2 cellular contexts compared by ENCODE assay signal in the genomic region with DNA sequence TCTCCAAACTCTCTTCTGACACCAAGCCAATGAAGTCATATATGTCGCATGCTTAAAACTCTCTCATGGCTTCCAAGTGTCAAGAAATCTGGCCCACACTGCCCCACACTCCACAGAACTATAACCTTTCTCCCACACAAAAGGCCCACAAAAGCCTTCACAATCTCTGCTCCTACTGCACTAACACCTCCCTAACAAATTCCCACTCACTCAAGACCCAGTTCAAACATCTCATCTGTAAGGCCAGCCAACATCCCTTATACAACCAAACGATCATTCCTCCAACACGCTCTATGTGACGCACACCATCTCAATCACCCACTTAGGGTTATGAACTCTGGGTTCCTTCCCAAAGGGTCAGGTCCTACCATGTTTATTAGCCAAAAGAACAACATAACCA.
TF ChIP-seq lines count a peak whose summit lies in the region.

No MANE protein-coding gene starts in this region.

TF ChIP-seq in SK-N-SH, 30 proteins besides CTCF, POLR2A, EP300 and RAD21 (continued from another document):
- TF ChIP-seq, protein P1, sequence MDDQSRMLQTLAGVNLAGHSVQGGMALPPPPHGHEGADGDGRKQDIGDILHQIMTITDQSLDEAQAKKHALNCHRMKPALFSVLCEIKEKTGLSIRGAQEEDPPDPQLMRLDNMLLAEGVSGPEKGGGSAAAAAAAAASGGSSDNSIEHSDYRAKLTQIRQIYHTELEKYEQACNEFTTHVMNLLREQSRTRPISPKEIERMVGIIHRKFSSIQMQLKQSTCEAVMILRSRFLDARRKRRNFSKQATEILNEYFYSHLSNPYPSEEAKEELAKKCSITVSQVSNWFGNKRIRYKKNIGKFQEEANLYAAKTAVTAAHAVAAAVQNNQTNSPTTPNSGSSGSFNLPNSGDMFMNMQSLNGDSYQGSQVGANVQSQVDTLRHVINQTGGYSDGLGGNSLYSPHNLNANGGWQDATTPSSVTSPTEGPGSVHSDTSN (IDR thresholded peaks at IDR 0.05), result no peak
- TF ChIP-seq GATA2 (CRISPR knock-in tag; IDR thresholded peaks at IDR 0.05) (no peak), MEF2A (IDR thresholded peaks at IDR 0.05; ENCODE audit: borderline replicate concordance, low read depth) (no peak), JUND (IDR thresholded peaks at IDR 0.05) (no peak), RCOR1 (IDR thresholded peaks at IDR 0.05; ENCODE audit: low read length) (no peak), TAF1 (IDR thresholded peaks at IDR 0.05; ENCODE audit: borderline replicate concordance, low read depth, low read length) (no peak), NRF1 (IDR thresholded peaks at IDR 0.05; ENCODE audit: low read depth, low read length) (no peak), TCF12 (IDR thresholded peaks at IDR 0.05) (no peak), SMC3 (IDR thresholded peaks at IDR 0.05; ENCODE audit: low read depth, low read length) (no peak)
- TF ChIP-seq, protein P2, sequence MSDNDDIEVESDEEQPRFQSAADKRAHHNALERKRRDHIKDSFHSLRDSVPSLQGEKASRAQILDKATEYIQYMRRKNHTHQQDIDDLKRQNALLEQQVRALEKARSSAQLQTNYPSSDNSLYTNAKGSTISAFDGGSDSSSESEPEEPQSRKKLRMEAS (IDR thresholded peaks at IDR 0.05; ENCODE audit: low read depth), result no peak
- TF ChIP-seq, protein P3, sequence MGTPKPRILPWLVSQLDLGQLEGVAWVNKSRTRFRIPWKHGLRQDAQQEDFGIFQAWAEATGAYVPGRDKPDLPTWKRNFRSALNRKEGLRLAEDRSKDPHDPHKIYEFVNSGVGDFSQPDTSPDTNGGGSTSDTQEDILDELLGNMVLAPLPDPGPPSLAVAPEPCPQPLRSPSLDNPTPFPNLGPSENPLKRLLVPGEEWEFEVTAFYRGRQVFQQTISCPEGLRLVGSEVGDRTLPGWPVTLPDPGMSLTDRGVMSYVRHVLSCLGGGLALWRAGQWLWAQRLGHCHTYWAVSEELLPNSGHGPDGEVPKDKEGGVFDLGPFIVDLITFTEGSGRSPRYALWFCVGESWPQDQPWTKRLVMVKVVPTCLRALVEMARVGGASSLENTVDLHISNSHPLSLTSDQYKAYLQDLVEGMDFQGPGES (IDR thresholded peaks at IDR 0.05; ENCODE audit: low read depth, low read length), result no peak
- TF ChIP-seq, protein P4, sequence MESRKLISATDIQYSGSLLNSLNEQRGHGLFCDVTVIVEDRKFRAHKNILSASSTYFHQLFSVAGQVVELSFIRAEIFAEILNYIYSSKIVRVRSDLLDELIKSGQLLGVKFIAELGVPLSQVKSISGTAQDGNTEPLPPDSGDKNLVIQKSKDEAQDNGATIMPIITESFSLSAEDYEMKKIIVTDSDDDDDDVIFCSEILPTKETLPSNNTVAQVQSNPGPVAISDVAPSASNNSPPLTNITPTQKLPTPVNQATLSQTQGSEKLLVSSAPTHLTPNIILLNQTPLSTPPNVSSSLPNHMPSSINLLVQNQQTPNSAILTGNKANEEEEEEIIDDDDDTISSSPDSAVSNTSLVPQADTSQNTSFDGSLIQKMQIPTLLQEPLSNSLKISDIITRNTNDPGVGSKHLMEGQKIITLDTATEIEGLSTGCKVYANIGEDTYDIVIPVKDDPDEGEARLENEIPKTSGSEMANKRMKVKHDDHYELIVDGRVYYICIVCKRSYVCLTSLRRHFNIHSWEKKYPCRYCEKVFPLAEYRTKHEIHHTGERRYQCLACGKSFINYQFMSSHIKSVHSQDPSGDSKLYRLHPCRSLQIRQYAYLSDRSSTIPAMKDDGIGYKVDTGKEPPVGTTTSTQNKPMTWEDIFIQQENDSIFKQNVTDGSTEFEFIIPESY (IDR thresholded peaks at IDR 0.05; ENCODE audit: borderline replicate concordance, low read depth), result no peak

TF ChIP-seq in SK-N-SH treated with all-trans-retinoic acid at 6 μM for 48 hours, 23 proteins besides CTCF, POLR2A, EP300 and RAD21 (continued from another document):
- TF ChIP-seq, protein P5, sequence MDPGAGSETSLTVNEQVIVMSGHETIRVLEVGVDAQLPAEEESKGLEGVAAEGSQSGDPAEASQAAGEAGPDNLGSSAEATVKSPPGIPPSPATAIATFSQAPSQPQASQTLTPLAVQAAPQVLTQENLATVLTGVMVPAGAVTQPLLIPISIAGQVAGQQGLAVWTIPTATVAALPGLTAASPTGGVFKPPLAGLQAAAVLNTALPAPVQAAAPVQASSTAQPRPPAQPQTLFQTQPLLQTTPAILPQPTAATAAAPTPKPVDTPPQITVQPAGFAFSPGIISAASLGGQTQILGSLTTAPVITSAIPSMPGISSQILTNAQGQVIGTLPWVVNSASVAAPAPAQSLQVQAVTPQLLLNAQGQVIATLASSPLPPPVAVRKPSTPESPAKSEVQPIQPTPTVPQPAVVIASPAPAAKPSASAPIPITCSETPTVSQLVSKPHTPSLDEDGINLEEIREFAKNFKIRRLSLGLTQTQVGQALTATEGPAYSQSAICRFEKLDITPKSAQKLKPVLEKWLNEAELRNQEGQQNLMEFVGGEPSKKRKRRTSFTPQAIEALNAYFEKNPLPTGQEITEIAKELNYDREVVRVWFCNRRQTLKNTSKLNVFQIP (CRISPR knock-in tag; IDR thresholded peaks at IDR 0.05; ENCODE audit: borderline replicate concordance, low read depth), result no peak
- TF ChIP-seq TOX (CRISPR knock-in tag; IDR thresholded peaks at IDR 0.05; ENCODE audit: borderline replicate concordance), result no peak
